15 cellular contexts compared by ENCODE assay signal in genomic region chr1:5758859-5759578, GRCh38.
DNase-seq lines count a peak whose midpoint lies in the region; FAIRE-seq and TF ChIP-seq lines count a peak whose summit lies in the region.
"Had no signal": no experiment of that assay in that cellular context is flagged by ENCODE, and none has a peak within 500 bp of the region (broad histone marks: within the 10 kb centered on the region; RNA-seq: fewer than 3 reads in every experiment).

No MANE protein-coding gene starts in this region.

- intact Hi-C loops in kidney (cut with DNase I) = no loop called here
- intact Hi-C loops in spleen (cut with DNase I; ENCODE audit: low total_unique reads) = no loop called here

- H3K27ac ChIP-seq in kidney (ENCODE audit: low read depth in 2 of 2, low read length in 2 of 2) = no peak overlapping the region
- H3K27ac ChIP-seq in spleen = no peak overlapping the region
- H3K27ac ChIP-seq: C4-2B had no signal

- H3K4me1 ChIP-seq in kidney (ENCODE audit: control insufficient read depth in 1 of 2, insufficient read depth in 1 of 2, low read depth in 1 of 2, low read length in 2 of 2) (no peaks in the 10 kb centered on the region), spleen (no peaks in the 10 kb centered on the region)

- TF ChIP-seq POLR2A in spleen (IDR thresholded peaks at IDR 0.05) = no peak

- 47 to 61% (median 51%) methylated on average over 18 to 19 of the region's 19 CpGs for WGBS in spleen, 5 donors

- no peak for FAIRE-seq in kidney (lab: Jason Lieb, UNC)
- FAIRE-seq: H54 had no signal

- H3K9me3 ChIP-seq in kidney (ENCODE audit: control insufficient read depth in 1 of 2, low read length in 2 of 2) = peaks cover 2 to 6% of the 10 kb centered on the region in 2 donors
- H3K9me3 ChIP-seq in spleen = peaks cover 0 to 33% (median 18%) of the 10 kb centered on the region in 8 donors

- no peak for TF ChIP-seq CTCF in kidney (IDR thresholded peaks at IDR 0.05; ENCODE audit: borderline replicate concordance, extremely low read depth, insufficient read depth)
- TF ChIP-seq CTCF in spleen (IDR thresholded peaks at IDR 0.05 in 8 of 11, conservative IDR thresholded peaks at IDR 0.05 in 3 of 11) = no peak

- no peak overlapping the region for H3K4me3 ChIP-seq in Jurkat, Clone E6-1 (ENCODE audit: low read length)
- H3K4me3 ChIP-seq in kidney (ENCODE audit: low read length in 2 of 2) (no peak overlapping the region), spleen (no peak overlapping the region)

- H3K27me3 ChIP-seq in spleen (replicated peaks in 1 of 7) = peaks cover 0 to 31% (median 0%) of the 10 kb centered on the region in 7 donors

- peak; percentile 18 for DNase-seq in NCI-H2171 treated with DMSO at 0.1 percent for 48 hours (lab: John Stamatoyannopoulos, UW)
- no peak for DNase-seq in NCI-H2171 (lab: John Stamatoyannopoulos, UW)
- peak; percentile 1 for DNase-seq in Jurkat, Clone E6-1 (ENCODE audit: low read depth, low spot score)
- DNase-seq in kidney = peak; percentile 54
- peak; percentile 28 for DNase-seq in spleen
- no peak for DNase-seq in ecto neural progenitor cell (ENCODE audit: low spot score)
- no peak for DNase-seq in NCI-H2081 (lab: John Stamatoyannopoulos, UW)
- DNase-seq in cortex of kidney (lab: John Stamatoyannopoulos, UW) = no peak
- DNase-seq: 8988T; CD4-positive, alpha-beta memory T cell; DMS53; GF-D8; IMR-90 had no signal

- H3K36me3 ChIP-seq in kidney (ENCODE audit: control insufficient read depth in 1 of 2, insufficient read depth in 2 of 2, low read length in 2 of 2) = no peaks in the 10 kb centered on the region
- H3K36me3 ChIP-seq in spleen = no peaks in the 10 kb centered on the region

- H3K9ac ChIP-seq in kidney (ENCODE audit: low read length in 2 of 2) = no peak overlapping the region

Comparison
In these comparisons a context has a peak if more than half of its experiments do, and no peak if none do; other contexts are left out.
1. DNase-seq: peak in NCI-H2171 treated with DMSO at 0.1 percent for 48 hours (single experiment), Jurkat, Clone E6-1 (single experiment), kidney (single experiment) and spleen (single experiment); none in NCI-H2171 (single experiment), ecto neural progenitor cell (single experiment), NCI-H2081 (0 of 2) and cortex of kidney (single experiment).